ENCODE assay signal across 8 cellular contexts in genomic region chr11:47454251-47454650, GRCh38. TPM values are rescaled to one million over a fixed set of nuclear protein-coding genes. Genes with fewer than 3 reads are reported as not detected.
A peak's percentile ranks its signal among the peaks of the same experiment; 100 is the strongest.
DNase-seq lines count a peak whose midpoint lies in the region; ATAC-seq and TF ChIP-seq lines count a peak whose summit lies in the region.
"Not testable (repeated sequence)": the region's sequence is repeated elsewhere in the genome, so short reads cannot be mapped to it uniquely, and the experiment has no call there.

No MANE protein-coding gene starts in this region.

- H3K4me3 Mint-ChIP-seq in activated T-helper 2 cell treated with anti-CD3 and anti-CD28 coated beads, Interferon-gamma antibody, Interleukin-2, Interleukin-4, amounts not matched to agents 10 μg/mL and 5 μg/mL and 100 μg/mL, durations not matched to agents 14 hours and 24 hours and 36 hours (ENCODE audit: low read depth); natural killer cell: not testable (repeated sequence)

- in situ Hi-C loops in SK-MEL-5 (cut with HindIII; ENCODE audit: low pct_unique_long_range_greater_than_20kb, low sequenced_read_pairs), result not testable (repeated sequence)

- not testable (repeated sequence) for H3K9me3 Mint-ChIP-seq in activated T-helper 2 cell treated with anti-CD3 and anti-CD28 coated beads, Interferon-gamma antibody, Interleukin-2, Interleukin-4, amounts not matched to agents 10 μg/mL and 5 μg/mL and 100 μg/mL, durations not matched to agents 14 hours and 24 hours and 36 hours; natural killer cell

- H3K36me3 Mint-ChIP-seq in activated T-helper 2 cell treated with anti-CD3 and anti-CD28 coated beads, Interferon-gamma antibody, Interleukin-2, Interleukin-4, amounts not matched to agents 10 μg/mL and 5 μg/mL and 100 μg/mL, durations not matched to agents 14 hours and 24 hours and 36 hours (ENCODE audit: low read depth); natural killer cell: not testable (repeated sequence)

- intact Hi-C loops in activated T-helper 2 cell treated with anti-CD3 and anti-CD28 coated beads, Interferon-gamma antibody, Interleukin-2, Interleukin-4, amounts not matched to agents 10 μg/mL and 5 μg/mL and 100 μg/mL, durations not matched to agents 14 hours and 24 hours and 36 hours (cut with micrococcal nuclease), result loop anchor here (1.0 kb wide), 1 partner anchor 80 kb away; no protein-coding TSS in a partner anchor
- intact Hi-C loops in natural killer cell (cut with micrococcal nuclease), result loop anchor here (1.0 kb wide), 2 partner anchors 80 to 565 kb away; no protein-coding TSS in a partner anchor

- H3K27me3 Mint-ChIP-seq in activated T-helper 2 cell treated with anti-CD3 and anti-CD28 coated beads, Interferon-gamma antibody, Interleukin-2, Interleukin-4, amounts not matched to agents 10 μg/mL and 5 μg/mL and 100 μg/mL, durations not matched to agents 14 hours and 24 hours and 36 hours (ENCODE audit: low read depth); natural killer cell (ENCODE audit: low read depth in 2 of 2): not testable (repeated sequence)

- ATAC-seq in natural killer cell, result peak; percentile 92 to 99 (median 98)

- peak; percentile 69 for TF ChIP-seq CTCF in natural killer cell (IDR thresholded peaks at IDR 0.05)

- DNase-seq in D341Med (ENCODE audit: low spot score), result peak; percentile 78
- peak; percentile 81 for DNase-seq in H4 (ENCODE audit: low spot score)
- peak; percentile 24 for DNase-seq in NCI-H1436 treated with DMSO at 0.1 percent for 48 hours (lab: John Stamatoyannopoulos, UW)
- peak; percentile 85 for DNase-seq in SK-MEL-5 (ENCODE audit: low read depth, low spot score)
- DNase-seq in activated T-helper 2 cell treated with anti-CD3 and anti-CD28 coated beads, Interferon-gamma antibody, Interleukin-2, Interleukin-4, amounts not matched to agents 10 μg/mL and 5 μg/mL and 100 μg/mL, durations not matched to agents 14 hours and 24 hours and 36 hours (ENCODE audit: low spot score), result peak; percentile 59
- peak; percentile 90 for DNase-seq in fibroblast of peridontal ligament (ENCODE audit: extremely low read depth)
- DNase-seq in natural killer cell, result peak; percentile 33
- DNase-seq in stimulated activated CD8-positive, alpha-beta memory T cell treated with anti-CD3 and anti-CD28 coated beads, Interleukin-7, amount 100 ng/mL, for 1 hour (ENCODE audit: low read depth in 2 of 2), result peak; percentile 10 to 14

- H3K4me1 Mint-ChIP-seq in activated T-helper 2 cell treated with anti-CD3 and anti-CD28 coated beads, Interferon-gamma antibody, Interleukin-2, Interleukin-4, amounts not matched to agents 10 μg/mL and 5 μg/mL and 100 μg/mL, durations not matched to agents 14 hours and 24 hours and 36 hours (ENCODE audit: low read depth); natural killer cell: not testable (repeated sequence)

- peak overlapping the region; percentile 3 for H3K27ac Mint-ChIP-seq in activated T-helper 2 cell treated with anti-CD3 and anti-CD28 coated beads, Interferon-gamma antibody, Interleukin-2, Interleukin-4, amounts not matched to agents 10 μg/mL and 5 μg/mL and 100 μg/mL, durations not matched to agents 14 hours and 24 hours and 36 hours
- H3K27ac Mint-ChIP-seq in natural killer cell, result not testable (repeated sequence)

RNA-seq across cellular contexts. Expression of gene RAPSN, which starts 5.3 kb away (rescaled TPM):
- total RNA-seq in H4 (2014; rRNA removed; shearing (Covaris generic)), result not detected in 2 replicates
- total RNA-seq in SK-MEL-5 (2014; rRNA removed; shearing (Covaris generic)), result not detected in 2 replicates
- polyA plus RNA-seq in SK-MEL-5 (2015; cell fraction: cytosol; rRNA removed), result not detected in 2 replicates
- polyA plus RNA-seq in SK-MEL-5 (2015; cell fraction: nucleus; rRNA removed), result 0.12 TPM in 1 of 2 replicates, not detected in the other
- total RNA-seq in activated T-helper 2 cell treated with anti-CD3 and anti-CD28 coated beads, Interferon-gamma antibody, Interleukin-2, Interleukin-4, amounts not matched to agents 10 μg/mL and 5 μg/mL and 100 μg/mL, durations not matched to agents 14 hours and 24 hours and 36 hours, result 0.18 and 1.3 TPM in 2 replicates
- total RNA-seq in natural killer cell, result 1 to 10 TPM; 1.6 to 2.2 (median 1.7) TPM

RNA-seq across cellular contexts. Expression of gene PSMC3, which starts 28.0 kb away (rescaled TPM):
- 195 and 221 TPM in 2 replicates for total RNA-seq in H4 (2014; rRNA removed; shearing (Covaris generic))
- total RNA-seq in SK-MEL-5 (2014; rRNA removed; shearing (Covaris generic)), result 152 and 165 TPM in 2 replicates
- 153 and 171 TPM in 2 replicates for polyA plus RNA-seq in SK-MEL-5 (2015; cell fraction: cytosol; rRNA removed)
- 35.0 and 56.2 TPM in 2 replicates for polyA plus RNA-seq in SK-MEL-5 (2015; cell fraction: nucleus; rRNA removed)
- total RNA-seq in activated T-helper 2 cell treated with anti-CD3 and anti-CD28 coated beads, Interferon-gamma antibody, Interleukin-2, Interleukin-4, amounts not matched to agents 10 μg/mL and 5 μg/mL and 100 μg/mL, durations not matched to agents 14 hours and 24 hours and 36 hours, result 214 and 219 TPM in 2 replicates
- total RNA-seq in natural killer cell, result 10 to 100 TPM; 74.0 to 85.9 (median 77.7) TPM

RNA-seq across cellular contexts. Expression of gene SLC39A13, which starts 45.9 kb away (rescaled TPM):
- total RNA-seq in H4 (2014; rRNA removed; shearing (Covaris generic)), result 8.5 and 9.1 TPM in 2 replicates
- 34.9 and 38.6 TPM in 2 replicates for total RNA-seq in SK-MEL-5 (2014; rRNA removed; shearing (Covaris generic))
- 64.5 and 83.3 TPM in 2 replicates for polyA plus RNA-seq in SK-MEL-5 (2015; cell fraction: cytosol; rRNA removed)
- polyA plus RNA-seq in SK-MEL-5 (2015; cell fraction: nucleus; rRNA removed), result 194 and 212 TPM in 2 replicates
- total RNA-seq in activated T-helper 2 cell treated with anti-CD3 and anti-CD28 coated beads, Interferon-gamma antibody, Interleukin-2, Interleukin-4, amounts not matched to agents 10 μg/mL and 5 μg/mL and 100 μg/mL, durations not matched to agents 14 hours and 24 hours and 36 hours, result 12.5 and 15.2 TPM in 2 replicates
- 10 to 100 TPM; 29.1 to 34.7 (median 32.6) TPM for total RNA-seq in natural killer cell

Comparison
In these comparisons a context has a peak if more than half of its experiments do, and no peak if none do; other contexts are left out.
1. Peak in every context shown above with its lines: DNase-seq and ATAC-seq.
2. DNase-seq: peak in every context shown above with its lines; median percentile 90 in fibroblast of peridontal ligament; 85 in SK-MEL-5; 81 in H4; 78 in D341Med; 59 in activated T-helper 2 cell treated with anti-CD3 and anti-CD28 coated beads, Interferon-gamma antibody, Interleukin-2, Interleukin-4, amounts not matched to agents 10 μg/mL and 5 μg/mL and 100 μg/mL, durations not matched to agents 14 hours and 24 hours and 36 hours; 33 in natural killer cell; 24 in NCI-H1436 treated with DMSO at 0.1 percent for 48 hours; 12 in stimulated activated CD8-positive, alpha-beta memory T cell treated with anti-CD3 and anti-CD28 coated beads, Interleukin-7, amount 100 ng/mL, for 1 hour.